Comparison of ENCODE assay signal across 23 cellular contexts in the genomic region with DNA sequence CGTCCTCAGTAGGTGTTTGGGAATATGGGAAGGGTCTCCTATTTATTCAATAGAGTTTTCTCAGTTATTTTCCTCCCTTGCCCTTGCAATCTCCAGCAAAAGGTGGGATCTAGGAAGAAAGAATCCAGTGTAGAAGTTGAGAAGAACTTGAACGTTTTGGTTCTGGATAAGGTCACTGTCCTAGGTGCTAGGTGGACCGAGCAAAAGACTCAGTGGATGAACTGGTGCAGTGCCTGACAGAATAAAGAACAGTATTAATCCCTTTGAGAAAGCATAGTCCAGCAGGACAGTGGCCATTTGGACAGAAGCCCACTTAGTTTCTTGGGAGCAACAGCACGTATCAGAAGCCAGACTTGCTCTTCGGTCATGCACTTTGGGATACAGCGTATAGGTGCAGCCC. TPM values are rescaled to one million over a fixed set of nuclear protein-coding genes. Genes with fewer than 3 reads are reported as not detected.
DNase-seq lines count a peak whose midpoint lies in the region; ATAC-seq and TF ChIP-seq lines count a peak whose summit lies in the region.
"Had no signal": no experiment of that assay in that cellular context is flagged by ENCODE, and none has a peak within 500 bp of the region (broad histone marks: within the 10 kb centered on the region; RNA-seq: fewer than 3 reads in every experiment).

No MANE protein-coding gene starts in this region.

- H3K27me3 Mint-ChIP-seq in activated T-cell treated with anti-CD3 and anti-CD28 coated beads, Interleukin-2, amount 50 U/mL, for 24 hours = no peaks in the 10 kb centered on the region
- H3K27me3 Mint-ChIP-seq in chondrocyte (ENCODE audit: low read depth) = no peaks in the 10 kb centered on the region
- H3K27me3 Mint-ChIP-seq: CD4-positive, alpha-beta T cell had no signal

- ATAC-seq in stimulated activated effector memory CD8-positive, alpha-beta T cell treated with anti-CD3 and anti-CD28 coated beads, Interleukin-12 subunit alpha, Interleukin-12 subunit beta, amount 100 ng/mL, for 72 hours = no peak
- ATAC-seq in GM21619 (IDR thresholded peaks at IDR 0.05; ENCODE audit: unreplicated experiment) = no peak
- no peak for ATAC-seq in HG03378 (IDR thresholded peaks at IDR 0.05; ENCODE audit: unreplicated experiment)
- ATAC-seq: A549, GM12878 had no signal

- peak overlapping the region; percentile 39 for H3K27ac ChIP-seq in caudate nucleus (ENCODE audit: low read depth, low read length)
- peak overlapping the region; percentile 57 for H3K27ac ChIP-seq in substantia nigra (ENCODE audit: low read depth, low read length, poor library complexity, severe bottlenecking)
- H3K27ac ChIP-seq: A549; BLaER1 treated with 17β-estradiol and CSF1 and Interleukin-3, amounts not matched to agents 10 nM and 100 nM had no signal

- H3K9me3 Mint-ChIP-seq in activated T-cell treated with anti-CD3 and anti-CD28 coated beads, Interleukin-2, amount 50 U/mL, for 24 hours = no peaks in the 10 kb centered on the region
- H3K9me3 Mint-ChIP-seq in stimulated activated effector memory CD8-positive, alpha-beta T cell treated with anti-CD3 and anti-CD28 coated beads, Interleukin-12 subunit alpha, Interleukin-12 subunit beta, amount 100 ng/mL, for 72 hours = no peaks in the 10 kb centered on the region
- H3K9me3 Mint-ChIP-seq in chondrocyte (ENCODE audit: low read depth) = no peaks in the 10 kb centered on the region
- H3K9me3 Mint-ChIP-seq: CD14-positive monocyte; CD4-positive, alpha-beta T cell; CD8-positive, alpha-beta memory T cell had no signal

- H3K4me3 Mint-ChIP-seq in activated T-cell treated with anti-CD3 and anti-CD28 coated beads, Interleukin-2, amount 50 U/mL, for 24 hours = no peak overlapping the region
- no peak overlapping the region for H3K4me3 Mint-ChIP-seq in stimulated activated effector memory CD8-positive, alpha-beta T cell treated with anti-CD3 and anti-CD28 coated beads, Interleukin-12 subunit alpha, Interleukin-12 subunit beta, amount 100 ng/mL, for 72 hours
- no peak overlapping the region for H3K4me3 Mint-ChIP-seq in chondrocyte (ENCODE audit: unreplicated experiment)
- H3K4me3 Mint-ChIP-seq: CD14-positive monocyte; CD4-positive, alpha-beta T cell; CD8-positive, alpha-beta memory T cell had no signal

- peaks cover 55% of the 10 kb centered on the region for H3K36me3 Mint-ChIP-seq in activated T-cell treated with anti-CD3 and anti-CD28 coated beads, Interleukin-2, amount 50 U/mL, for 24 hours (ENCODE audit: low read depth)
- peaks cover 32% of the 10 kb centered on the region for H3K36me3 Mint-ChIP-seq in stimulated activated effector memory CD8-positive, alpha-beta T cell treated with anti-CD3 and anti-CD28 coated beads, Interleukin-12 subunit alpha, Interleukin-12 subunit beta, amount 100 ng/mL, for 72 hours
- H3K36me3 Mint-ChIP-seq in chondrocyte (ENCODE audit: low read depth) = peaks cover 2% of the 10 kb centered on the region

- H3K27ac Mint-ChIP-seq in activated T-cell treated with anti-CD3 and anti-CD28 coated beads, Interleukin-2, amount 50 U/mL, for 24 hours = peak overlapping the region; percentile 1
- H3K27ac Mint-ChIP-seq in stimulated activated effector memory CD8-positive, alpha-beta T cell treated with anti-CD3 and anti-CD28 coated beads, Interleukin-12 subunit alpha, Interleukin-12 subunit beta, amount 100 ng/mL, for 72 hours = peak overlapping the region; percentile 17
- H3K27ac Mint-ChIP-seq in chondrocyte (ENCODE audit: unreplicated experiment) = no peak overlapping the region
- H3K27ac Mint-ChIP-seq: CD14-positive monocyte; CD4-positive, alpha-beta T cell had no signal

- no peak for DNase-seq in activated T-cell treated with anti-CD3 and anti-CD28 coated beads, Interleukin-2, amount 50 U/mL, for 24 hours
- DNase-seq in activated T-cell treated with anti-CD3 and anti-CD28 coated beads, Interleukin-2, amount 50 U/mL, for 48 hours = no peak
- no peak for DNase-seq in caudate nucleus (lab: John Stamatoyannopoulos, UW)
- DNase-seq in stimulated activated effector memory CD8-positive, alpha-beta T cell treated with anti-CD3 and anti-CD28 coated beads, Interleukin-12 subunit alpha, Interleukin-12 subunit beta, amount 100 ng/mL, for 72 hours (ENCODE audit: low spot score in 2 of 2) = no peak
- DNase-seq in substantia nigra (lab: John Stamatoyannopoulos, UW) = peak in 1 of 49 donors; percentile 24
- DNase-seq in chondrocyte (ENCODE audit: low spot score) = no peak
- DNase-seq: 8988T; ACHN; AML-193; BE2C; CD4-positive, alpha-beta T cell; CD8-positive, alpha-beta memory T cell; DMS 273 treated with DMSO at 0.1 percent for 48 hours; DMS79; EL; GDM1; GOT3 had no signal

- peaks cover 20% of the 10 kb centered on the region for H3K4me1 Mint-ChIP-seq in activated T-cell treated with anti-CD3 and anti-CD28 coated beads, Interleukin-2, amount 50 U/mL, for 24 hours (ENCODE audit: low read depth)
- H3K4me1 Mint-ChIP-seq in stimulated activated effector memory CD8-positive, alpha-beta T cell treated with anti-CD3 and anti-CD28 coated beads, Interleukin-12 subunit alpha, Interleukin-12 subunit beta, amount 100 ng/mL, for 72 hours = peaks cover 21% of the 10 kb centered on the region
- peaks cover 21% of the 10 kb centered on the region for H3K4me1 Mint-ChIP-seq in chondrocyte (ENCODE audit: low read depth)

- TF ChIP-seq CTCF in chondrocyte (IDR thresholded peaks at IDR 0.05) = no peak

RNA-seq across cellular contexts. Expression of gene LRTM2, which starts 32.7 kb away (rescaled TPM):
- not detected in 3 replicates for total RNA-seq in chondrocyte
- total RNA-seq: GM12878 had no signal
